In the genomic region with DNA sequence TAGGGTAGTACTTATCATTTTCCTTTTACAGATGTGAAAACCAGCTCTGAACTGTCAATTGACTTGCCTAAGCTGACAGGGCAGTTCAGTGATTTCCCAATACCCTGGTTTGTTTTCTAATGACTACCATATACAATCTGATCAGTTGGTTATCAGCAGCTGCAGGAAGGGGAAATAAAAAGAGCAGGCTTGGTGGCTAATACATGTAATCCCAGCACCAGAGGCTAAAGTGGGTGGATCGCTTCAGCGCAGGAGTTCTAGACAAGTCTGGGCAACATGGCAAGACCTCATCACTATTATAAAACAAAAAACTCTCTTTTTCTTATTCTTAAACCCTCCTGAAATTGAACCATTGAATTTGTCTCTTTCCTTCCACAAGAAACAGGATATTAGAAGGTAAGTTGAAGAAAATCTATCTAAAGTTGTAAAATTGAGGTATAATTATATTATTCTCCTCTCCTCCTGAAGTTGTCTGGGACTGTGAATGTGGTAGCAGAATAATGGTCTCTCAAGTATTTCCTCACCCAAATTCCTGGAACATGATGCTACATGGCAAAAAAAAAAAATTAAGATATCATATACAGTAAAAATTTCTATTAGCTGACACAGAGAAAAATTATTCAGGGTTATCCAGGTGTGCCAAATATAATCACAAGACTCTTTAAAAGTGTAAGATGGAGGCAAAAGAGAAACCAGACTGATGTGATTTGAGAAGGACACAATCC, we compare ENCODE assay signal across 18 cellular contexts.
A peak's percentile ranks its signal among the peaks of the same experiment; 100 is the strongest.
DNase-seq lines count a peak whose midpoint lies in the region; ATAC-seq and TF ChIP-seq lines count a peak whose summit lies in the region.
"Had no signal": no experiment of that assay in that cellular context is flagged by ENCODE, and none has a peak within 500 bp of the region (broad histone marks: within the 10 kb centered on the region; RNA-seq: fewer than 3 reads in every experiment).

No MANE protein-coding gene starts in this region.

- H3K79me1 ChIP-seq in mesendoderm (ENCODE audit: low read length), result no peaks in the 10 kb centered on the region

- H2BK5ac ChIP-seq in mesendoderm (ENCODE audit: low read length), result no peak overlapping the region

- no peaks in the 10 kb centered on the region for H3K79me2 ChIP-seq in mesendoderm (ENCODE audit: control insufficient read depth, insufficient read depth, low read length)

- H3K4ac ChIP-seq in mesendoderm (ENCODE audit: low read depth, low read length), result no peak overlapping the region

- no peak overlapping the region for H4K5ac ChIP-seq in mesendoderm (ENCODE audit: low read length)

- no peak overlapping the region for H3K4me3 ChIP-seq in RWPE2 (ENCODE audit: severe bottlenecking)
- no peak overlapping the region for H3K4me3 ChIP-seq in mesendoderm (ENCODE audit: low read length)

- H3K4me1 ChIP-seq in RWPE2 (ENCODE audit: insufficient read depth, poor library complexity, severe bottlenecking) (peaks cover 16% of the 10 kb centered on the region), mesendoderm (ENCODE audit: control insufficient read depth, low read depth, low read length) (no peaks in the 10 kb centered on the region)

- no peak overlapping the region for H4K8ac ChIP-seq in mesendoderm (ENCODE audit: low read depth, low read length)

- H2BK15ac ChIP-seq in mesendoderm (replicated peaks; ENCODE audit: low read depth), result peak overlapping the region; percentile 36

- no peak overlapping the region for H3K23ac ChIP-seq in mesendoderm (ENCODE audit: low read length)

- no CpG with 5 or more reads among the region's 2 CpGs for WGBS in mesendoderm (ENCODE audit: extremely low coverage, insufficient coverage, low lambda C conversion rate)

- H3K36me3 ChIP-seq in RWPE2 (ENCODE audit: low read depth), result no peaks in the 10 kb centered on the region
- no peaks in the 10 kb centered on the region for H3K36me3 ChIP-seq in mesendoderm (ENCODE audit: control insufficient read depth, insufficient read depth, low read length)

- no peak overlapping the region for H3K56ac ChIP-seq in mesendoderm (ENCODE audit: low read length)

- ATAC-seq in RWPE2 (ENCODE audit: low read depth) (peak; percentile 88), HG02870 (IDR thresholded peaks at IDR 0.05; ENCODE audit: unreplicated experiment) (no peak)
- ATAC-seq: SK-N-SH treated with all-trans-retinoic acid at 6 μM for 48 hours had no signal

- no peak overlapping the region for H2AK5ac ChIP-seq in mesendoderm (ENCODE audit: low read length)

- no peak overlapping the region for H3K9ac ChIP-seq in mesendoderm (ENCODE audit: low read length)

- peak; percentile 3 for DNase-seq in ELR (ENCODE audit: low read depth)
- no peak for DNase-seq in RWPE2 (ENCODE audit: low spot score)
- DNase-seq in epithelial cell of prostate (ENCODE audit: low read depth, low spot score), result peak; percentile 49
- DNase-seq in mesendoderm, result no peak
- no peak for DNase-seq in occipital lobe (lab: John Stamatoyannopoulos, UW)
- DNase-seq in A172 (ENCODE audit: low spot score), result no peak
- DNase-seq: CD8-positive, alpha-beta memory T cell; Karpas-422; NCI-H1417; NCI-H187 treated with DMSO at 0.1 percent for 48 hours; NCI-H2107; NCI-H2227 treated with DMSO at 0.1 percent for 48 hours; NCI-H510A; NCI-H774; NK-92 treated with Interleukin-12 subunit alpha and Interleukin-12 subunit beta, amount 100 ng/mL, for 24 hours had no signal

- H3K9me3 ChIP-seq in RWPE2 (ENCODE audit: severe bottlenecking), result peaks cover 3% of the 10 kb centered on the region

- peak overlapping the region; percentile 85 for H3K27ac ChIP-seq in RWPE2 (ENCODE audit: poor library complexity, severe bottlenecking)
- H3K27ac ChIP-seq in epithelial cell of prostate, result peak overlapping the region; percentile 87
- no peak overlapping the region for H3K27ac ChIP-seq in mesendoderm (ENCODE audit: low read depth, low read length)
- H3K27ac ChIP-seq: C4-2B had no signal

- no peak overlapping the region for H3K4me2 ChIP-seq in mesendoderm (ENCODE audit: low read length)

- H3K27me3 ChIP-seq in RWPE2 (ENCODE audit: insufficient read depth, poor library complexity, severe bottlenecking) (no peaks in the 10 kb centered on the region), mesendoderm (ENCODE audit: insufficient read depth, low read length, poor library complexity) (no peaks in the 10 kb centered on the region)

- no peak overlapping the region for H2BK120ac ChIP-seq in mesendoderm (ENCODE audit: low read depth, low read length)

- H3K18ac ChIP-seq in mesendoderm (ENCODE audit: low read length), result no peak overlapping the region

- TF ChIP-seq CTCF in RWPE2 (IDR thresholded peaks at IDR 0.05; ENCODE audit: poor library complexity, severe bottlenecking), result no peak

Comparison
In these comparisons a context has a peak if more than half of its experiments do, and no peak if none do; other contexts are left out.
1. DNase-seq: peak in ELR (single experiment) and epithelial cell of prostate (single experiment); none in RWPE2 (single experiment), mesendoderm (single experiment), occipital lobe (single experiment) and A172 (single experiment).